In the genomic region with DNA sequence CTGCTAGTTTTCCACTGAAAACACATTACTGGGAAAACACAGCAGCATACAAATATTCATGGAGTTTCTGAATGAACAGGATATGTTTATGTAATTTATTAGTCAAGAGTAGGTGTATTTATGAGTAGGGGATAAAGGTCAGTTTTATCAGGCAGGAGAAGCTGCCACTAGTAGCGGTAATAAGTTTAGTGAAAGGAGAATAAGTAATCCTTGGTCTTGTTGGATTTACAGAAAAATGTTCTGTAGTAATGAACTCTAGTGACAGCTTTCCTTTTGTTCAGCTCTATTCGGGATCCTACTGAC, we compare ENCODE assay signal across 8 cellular contexts. TPM values are rescaled to one million over a fixed set of nuclear protein-coding genes. Genes with fewer than 3 reads are reported as not detected.
DNase-seq lines count a peak whose midpoint lies in the region; ATAC-seq and TF ChIP-seq lines count a peak whose summit lies in the region.

No MANE protein-coding gene starts in this region.

- DNase-seq in CD14-positive monocyte (ENCODE audit: low spot score) (no peak), LNCaP clone FGC (ENCODE audit: low read depth) (no peak), colonic mucosa (no peak), natural killer cell (no peak), HUDEP-2 (lab: John Stamatoyannopoulos, UW; ENCODE audit: unreplicated experiment in 76 of 76) (no peak), NCI-H1105 treated with DMSO at 0.1 percent for 48 hours (lab: John Stamatoyannopoulos, UW) (no peak)

- TF ChIP-seq CTCF in CD14-positive monocyte (IDR thresholded peaks at IDR 0.05) = no peak
- TF ChIP-seq CTCF in LNCaP clone FGC (IDR thresholded peaks at IDR 0.05; ENCODE audit: control insufficient read depth, extremely low read depth, insufficient read depth) = no peak
- no peak for TF ChIP-seq CTCF in colonic mucosa (IDR thresholded peaks at IDR 0.05)
- no peak for TF ChIP-seq CTCF in natural killer cell (IDR thresholded peaks at IDR 0.05)

- no peaks in the 10 kb centered on the region for H3K27me3 ChIP-seq in colonic mucosa

- no peak overlapping the region for H3K27ac ChIP-seq in colonic mucosa

- no peak for ATAC-seq in natural killer cell
- no peak for ATAC-seq in esophagus mucosa
- no peak for ATAC-seq in HG02610 (IDR thresholded peaks at IDR 0.05; ENCODE audit: unreplicated experiment)

- H3K4me1 Mint-ChIP-seq in CD14-positive monocyte = peaks cover 32% of the 10 kb centered on the region
- peaks cover 21 to 31% of the 10 kb centered on the region in 2 donors for H3K4me1 Mint-ChIP-seq in natural killer cell

- H3K27me3 Mint-ChIP-seq in CD14-positive monocyte (ENCODE audit: low read depth in 3 of 3) = peaks cover 0 to 3% (median 0%) of the 10 kb centered on the region in 3 donors
- H3K27me3 Mint-ChIP-seq in natural killer cell (ENCODE audit: low read depth in 2 of 2) = no peaks in the 10 kb centered on the region

- H3K4me3 Mint-ChIP-seq in CD14-positive monocyte (peak overlapping the region; percentile 86 to 97), natural killer cell (peak overlapping the region; percentile 92)

- no peaks in the 10 kb centered on the region for H3K36me3 ChIP-seq in colonic mucosa

- H3K9me3 ChIP-seq in colonic mucosa = no peaks in the 10 kb centered on the region

- H3K9me3 Mint-ChIP-seq in CD14-positive monocyte (peaks cover 0 to 1% (median 0%) of the 10 kb centered on the region in 7 donors), natural killer cell (no peaks in the 10 kb centered on the region)

- no peak overlapping the region for H3K27ac Mint-ChIP-seq in CD14-positive monocyte
- H3K27ac Mint-ChIP-seq in natural killer cell = peak overlapping the region; percentile 52 to 88

- H3K9ac ChIP-seq in colonic mucosa (ENCODE audit: low read depth in 2 of 2, low read length in 2 of 2) = peak overlapping the region in 1 of 2 donors; percentile 82

- H3K4me1 ChIP-seq in colonic mucosa = peaks cover 9% of the 10 kb centered on the region

- H3K4me3 ChIP-seq in LNCaP clone FGC (ENCODE audit: low read depth, low read length) = peak overlapping the region; percentile 73
- peak overlapping the region; percentile 48 for H3K4me3 ChIP-seq in colonic mucosa

- peaks cover 6 to 20% of the 10 kb centered on the region in 2 donors for H3K36me3 Mint-ChIP-seq in CD14-positive monocyte
- H3K36me3 Mint-ChIP-seq in natural killer cell = no peaks in the 10 kb centered on the region

- intact Hi-C loops in CD14-positive monocyte (cut with micrococcal nuclease) = loop anchor here in 1 of 2 donors (5.0 kb wide), 2 partner anchors 52 to 117 kb away; a partner anchor contains a TSS
- intact Hi-C loops in colonic mucosa (cut with DNase I) = no loop called here
- intact Hi-C loops in natural killer cell (cut with micrococcal nuclease) = loop anchor here (5.0 kb wide), 1 partner anchor 117 kb away; a partner anchor contains a TSS

RNA-seq across cellular contexts. Expression of a gene that starts 1.2 kb away (rescaled TPM):
- polyA plus RNA-seq in CD14-positive monocyte = 1 to 10 TPM; 1.0 to 2.5 TPM
- total RNA-seq in colonic mucosa (10 to 100 TPM; 76.3 to 79.1 TPM), natural killer cell (10 to 100 TPM; 25.3 to 28.6 (median 27.9) TPM), esophagus mucosa (8.4 TPM)

RNA-seq across cellular contexts. Expression of a gene that starts 54.2 kb away (rescaled TPM):
- 1 to 10 TPM; 1.4 TPM for polyA plus RNA-seq in CD14-positive monocyte
- total RNA-seq in colonic mucosa = 10 to 100 TPM; 17.7 to 19.2 TPM
- total RNA-seq in natural killer cell = 10 to 100 TPM; 15.3 to 20.8 (median 19.1) TPM
- total RNA-seq in esophagus mucosa = 10.4 TPM

Comparison
In these comparisons a context has a peak if more than half of its experiments do, and no peak if none do; other contexts are left out.
1. H3K27ac Mint-ChIP-seq: peak in natural killer cell (2 of 2); none in CD14-positive monocyte (0 of 7).